Comparison of ENCODE assay signal across 1 cellular context in the genomic region with DNA sequence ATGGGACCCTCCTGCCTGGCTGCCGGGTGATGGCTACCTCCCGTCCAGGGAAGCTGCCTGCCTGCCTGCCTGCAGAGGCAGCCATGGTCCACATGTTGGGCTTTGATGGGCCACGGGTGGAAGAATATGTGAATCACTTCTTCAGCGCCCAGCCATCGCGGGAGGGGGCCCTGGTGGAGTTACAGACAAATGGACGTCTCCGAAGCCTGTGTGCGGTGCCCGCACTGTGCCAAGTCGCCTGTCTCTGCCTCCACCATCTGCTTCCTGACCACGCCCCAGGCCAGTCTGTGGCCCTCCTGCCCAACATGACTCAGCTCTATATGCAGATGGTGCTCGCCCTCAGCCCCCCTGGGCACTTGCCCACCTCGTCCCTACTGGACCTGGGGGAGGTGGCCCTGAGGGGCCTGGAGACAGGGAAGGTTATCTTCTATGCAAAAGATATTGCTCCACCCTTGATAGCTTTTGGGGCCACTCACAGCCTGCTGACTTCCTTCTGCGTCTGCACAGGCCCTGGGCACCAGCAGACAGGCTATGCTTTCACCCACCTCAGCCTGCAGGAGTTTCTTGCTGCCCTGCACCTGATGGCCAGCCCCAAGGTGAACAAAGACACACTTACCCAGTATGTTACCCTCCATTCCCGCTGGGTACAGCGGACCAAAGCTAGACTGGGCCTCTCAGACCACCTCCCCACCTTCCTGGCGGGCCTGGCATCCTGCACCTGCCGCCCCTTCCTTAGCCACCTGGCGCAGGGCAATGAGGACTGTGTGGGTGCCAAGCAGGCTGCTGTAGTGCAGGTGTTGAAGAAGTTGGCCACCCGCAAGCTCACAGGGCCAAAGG.
TF ChIP-seq lines count a peak whose summit lies in the region.

No MANE protein-coding gene starts in this region.

TF ChIP-seq in HepG2, 621 proteins besides CTCF, POLR2A, EP300 and RAD21 (continued from another document):
- TF ChIP-seq, protein P1, sequence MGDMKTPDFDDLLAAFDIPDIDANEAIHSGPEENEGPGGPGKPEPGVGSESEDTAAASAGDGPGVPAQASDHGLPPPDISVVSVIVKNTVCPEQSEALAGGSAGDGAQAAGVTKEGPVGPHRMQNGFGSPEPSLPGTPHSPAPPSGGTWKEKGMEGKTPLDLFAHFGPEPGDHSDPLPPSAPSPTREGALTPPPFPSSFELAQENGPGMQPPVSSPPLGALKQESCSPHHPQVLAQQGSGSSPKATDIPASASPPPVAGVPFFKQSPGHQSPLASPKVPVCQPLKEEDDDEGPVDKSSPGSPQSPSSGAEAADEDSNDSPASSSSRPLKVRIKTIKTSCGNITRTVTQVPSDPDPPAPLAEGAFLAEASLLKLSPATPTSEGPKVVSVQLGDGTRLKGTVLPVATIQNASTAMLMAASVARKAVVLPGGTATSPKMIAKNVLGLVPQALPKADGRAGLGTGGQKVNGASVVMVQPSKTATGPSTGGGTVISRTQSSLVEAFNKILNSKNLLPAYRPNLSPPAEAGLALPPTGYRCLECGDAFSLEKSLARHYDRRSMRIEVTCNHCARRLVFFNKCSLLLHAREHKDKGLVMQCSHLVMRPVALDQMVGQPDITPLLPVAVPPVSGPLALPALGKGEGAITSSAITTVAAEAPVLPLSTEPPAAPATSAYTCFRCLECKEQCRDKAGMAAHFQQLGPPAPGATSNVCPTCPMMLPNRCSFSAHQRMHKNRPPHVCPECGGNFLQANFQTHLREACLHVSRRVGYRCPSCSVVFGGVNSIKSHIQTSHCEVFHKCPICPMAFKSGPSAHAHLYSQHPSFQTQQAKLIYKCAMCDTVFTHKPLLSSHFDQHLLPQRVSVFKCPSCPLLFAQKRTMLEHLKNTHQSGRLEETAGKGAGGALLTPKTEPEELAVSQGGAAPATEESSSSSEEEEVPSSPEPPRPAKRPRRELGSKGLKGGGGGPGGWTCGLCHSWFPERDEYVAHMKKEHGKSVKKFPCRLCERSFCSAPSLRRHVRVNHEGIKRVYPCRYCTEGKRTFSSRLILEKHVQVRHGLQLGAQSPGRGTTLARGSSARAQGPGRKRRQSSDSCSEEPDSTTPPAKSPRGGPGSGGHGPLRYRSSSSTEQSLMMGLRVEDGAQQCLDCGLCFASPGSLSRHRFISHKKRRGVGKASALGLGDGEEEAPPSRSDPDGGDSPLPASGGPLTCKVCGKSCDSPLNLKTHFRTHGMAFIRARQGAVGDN (CRISPR knock-in tag; IDR thresholded peaks at IDR 0.05), result peak; percentile 29; the same call in 1 of the 2 replicates
- 0 out of 2 replicates have a peak, but pooled peaks have one; percentile 23 for TF ChIP-seq HNRNPL (IDR thresholded peaks at IDR 0.05; ENCODE audit: low read depth, low read length)
